In genomic region chr6:4774715-4775590, GRCh38 we compare ENCODE assay signal across 8 cellular contexts. TPM values are rescaled to one million over a fixed set of nuclear protein-coding genes. Genes with fewer than 3 reads are reported as not detected.
DNase-seq lines count a peak whose midpoint lies in the region; ATAC-seq and TF ChIP-seq lines count a peak whose summit lies in the region.

No MANE protein-coding gene starts in this region.

- ATAC-seq in activated CD4-positive, alpha-beta T cell treated with anti-CD3 and anti-CD28 coated beads for 36 hours = no peak
- peak; percentile 1 for ATAC-seq in central memory CD8-positive, alpha-beta T cell (replicated peaks; ENCODE audit: extremely low read depth, poor library complexity, severe bottlenecking)
- ATAC-seq in stimulated activated effector memory CD8-positive, alpha-beta T cell treated with anti-CD3 and anti-CD28 coated beads, Interleukin-12 subunit alpha, Interleukin-12 subunit beta, amount 100 ng/mL, for 72 hours = no peak
- ATAC-seq in GM18511 (IDR thresholded peaks at IDR 0.05; ENCODE audit: unreplicated experiment) = no peak

- peak overlapping the region; percentile 37 for H3K27ac Mint-ChIP-seq in activated CD4-positive, alpha-beta T cell treated with anti-CD3 and anti-CD28 coated beads for 36 hours
- peak overlapping the region; percentile 92 for H3K27ac Mint-ChIP-seq in central memory CD8-positive, alpha-beta T cell (ENCODE audit: low read depth)
- H3K27ac Mint-ChIP-seq in stimulated activated effector memory CD8-positive, alpha-beta T cell treated with anti-CD3 and anti-CD28 coated beads, Interleukin-12 subunit alpha, Interleukin-12 subunit beta, amount 100 ng/mL, for 72 hours = peak overlapping the region; percentile 95

- H3K27me3 ChIP-seq in SU-DHL-6 (ENCODE audit: low read length) (peaks cover 5% of the 10 kb centered on the region; the same call in 1 of the 2 replicates), layer of hippocampus (ENCODE audit: control insufficient read depth, insufficient read depth, low read length) (no peaks in the 10 kb centered on the region)

- H3K4me2 ChIP-seq in SU-DHL-6 (ENCODE audit: low read depth, low read length, poor library complexity, severe bottlenecking) = peak overlapping the region; percentile 32

- TF ChIP-seq CTCF in SU-DHL-6 (IDR thresholded peaks at IDR 0.05; ENCODE audit: insufficient read depth, low read length, poor library complexity, severe bottlenecking) = no peak

- H3K9ac ChIP-seq in SU-DHL-6 (ENCODE audit: low read length) = no peak overlapping the region

- intact Hi-C loops in activated CD4-positive, alpha-beta T cell treated with anti-CD3 and anti-CD28 coated beads for 36 hours (cut with DNase I, micrococcal nuclease) = loop anchor here (2.0 to 5.0 kb wide), 6 partner anchors 128 to 1708 kb away; partner anchors contain the start of genes ECI2 (in 1 of the 2), RIPK1 (in 1 of the 2) and RPP40 (in 1 of the 2)

- peaks cover 9% of the 10 kb centered on the region; the same call in 1 of the 2 replicates for H3K9me3 ChIP-seq in SU-DHL-6 (ENCODE audit: insufficient read depth, low read length)

- peaks cover 27% of the 10 kb centered on the region for H4K20me1 ChIP-seq in SU-DHL-6 (ENCODE audit: low read depth, low read length)

- DNase-seq in activated CD4-positive, alpha-beta T cell treated with anti-CD3 and anti-CD28 coated beads for 36 hours = no peak
- DNase-seq in activated CD4-positive, alpha-beta T cell treated with anti-CD3 and anti-CD28 coated beads, Interleukin-2, amount 50 U/mL, for 4 hours = no peak
- peak in 1 of 2 donors; percentile 21 for DNase-seq in central memory CD8-positive, alpha-beta T cell (ENCODE audit: low spot score in 2 of 2)
- DNase-seq in stimulated activated effector memory CD8-positive, alpha-beta T cell treated with anti-CD3 and anti-CD28 coated beads, Interleukin-12 subunit alpha, Interleukin-12 subunit beta, amount 100 ng/mL, for 72 hours (ENCODE audit: low spot score in 2 of 2) = no peak
- no peak for DNase-seq in HuH-7 (ENCODE audit: low spot score)

- peaks cover 46% of the 10 kb centered on the region for H3K4me1 Mint-ChIP-seq in activated CD4-positive, alpha-beta T cell treated with anti-CD3 and anti-CD28 coated beads for 36 hours
- peaks cover 37% of the 10 kb centered on the region for H3K4me1 Mint-ChIP-seq in central memory CD8-positive, alpha-beta T cell
- peaks cover 35% of the 10 kb centered on the region for H3K4me1 Mint-ChIP-seq in stimulated activated effector memory CD8-positive, alpha-beta T cell treated with anti-CD3 and anti-CD28 coated beads, Interleukin-12 subunit alpha, Interleukin-12 subunit beta, amount 100 ng/mL, for 72 hours

- peak overlapping the region; percentile 71 for H3K4me3 Mint-ChIP-seq in activated CD4-positive, alpha-beta T cell treated with anti-CD3 and anti-CD28 coated beads for 36 hours
- H3K4me3 Mint-ChIP-seq in central memory CD8-positive, alpha-beta T cell = peak overlapping the region; percentile 91
- peak overlapping the region; percentile 95 for H3K4me3 Mint-ChIP-seq in stimulated activated effector memory CD8-positive, alpha-beta T cell treated with anti-CD3 and anti-CD28 coated beads, Interleukin-12 subunit alpha, Interleukin-12 subunit beta, amount 100 ng/mL, for 72 hours

- H3K9me3 Mint-ChIP-seq in activated CD4-positive, alpha-beta T cell treated with anti-CD3 and anti-CD28 coated beads for 36 hours (ENCODE audit: low read depth) = peaks cover 19% of the 10 kb centered on the region
- no peaks in the 10 kb centered on the region for H3K9me3 Mint-ChIP-seq in central memory CD8-positive, alpha-beta T cell
- peaks cover 2% of the 10 kb centered on the region for H3K9me3 Mint-ChIP-seq in stimulated activated effector memory CD8-positive, alpha-beta T cell treated with anti-CD3 and anti-CD28 coated beads, Interleukin-12 subunit alpha, Interleukin-12 subunit beta, amount 100 ng/mL, for 72 hours

- H2AFZ ChIP-seq in SU-DHL-6 (ENCODE audit: low read depth, low read length, severe bottlenecking) = no peak overlapping the region

- no peaks in the 10 kb centered on the region for H3K9me2 ChIP-seq in SU-DHL-6 (replicated peaks; ENCODE audit: insufficient read depth, low read length)

- CTCF ChIA-PET in activated CD4-positive, alpha-beta T cell treated with anti-CD3 and anti-CD28 coated beads for 36 hours (lab: Charles Lee) = interaction anchor here (0.6 kb wide), 1 partner anchor 754 kb away, joined by 3 read pairs; a partner anchor contains a TSS

- H3K27me3 Mint-ChIP-seq in activated CD4-positive, alpha-beta T cell treated with anti-CD3 and anti-CD28 coated beads for 36 hours = peaks cover 11% of the 10 kb centered on the region
- H3K27me3 Mint-ChIP-seq in central memory CD8-positive, alpha-beta T cell = no peaks in the 10 kb centered on the region

- peaks cover 9% of the 10 kb centered on the region; the same call in 1 of the 2 replicates for H3K36me3 ChIP-seq in SU-DHL-6 (ENCODE audit: low read length)

- POLR2A ChIA-PET in activated CD4-positive, alpha-beta T cell treated with anti-CD3 and anti-CD28 coated beads for 36 hours (lab: Charles Lee) = interaction anchor here (1.4 kb wide), 1 partner anchor 15 kb away, joined by 4 read pairs; no protein-coding TSS in a partner anchor

- peaks cover 27% of the 10 kb centered on the region for H3K79me2 ChIP-seq in SU-DHL-6 (ENCODE audit: insufficient read depth, low read length)

- peaks cover 15% of the 10 kb centered on the region for H3K36me3 Mint-ChIP-seq in activated CD4-positive, alpha-beta T cell treated with anti-CD3 and anti-CD28 coated beads for 36 hours (ENCODE audit: low read depth)
- H3K36me3 Mint-ChIP-seq in central memory CD8-positive, alpha-beta T cell (ENCODE audit: insufficient read depth) = peaks cover 15% of the 10 kb centered on the region
- peaks cover 10% of the 10 kb centered on the region for H3K36me3 Mint-ChIP-seq in stimulated activated effector memory CD8-positive, alpha-beta T cell treated with anti-CD3 and anti-CD28 coated beads, Interleukin-12 subunit alpha, Interleukin-12 subunit beta, amount 100 ng/mL, for 72 hours

- H3F3A ChIP-seq in SU-DHL-6 (ENCODE audit: insufficient read depth) = peaks cover 9% of the 10 kb centered on the region

- no peak overlapping the region for H3K4me3 ChIP-seq in SU-DHL-6 (ENCODE audit: insufficient read depth, low read length, poor library complexity, severe bottlenecking)

- H3K27ac ChIP-seq in SU-DHL-6 (ENCODE audit: low read depth, low read length) = no peak overlapping the region
- peak overlapping the region; percentile 62 for H3K27ac ChIP-seq in layer of hippocampus (ENCODE audit: low read depth, low read length)

RNA-seq across cellular contexts. Expression of gene CDYL, which starts 1.3 kb away (rescaled TPM):
- 10 to 100 TPM; 22.1 to 33.7 TPM for total RNA-seq in activated CD4-positive, alpha-beta T cell treated with anti-CD3 and anti-CD28 coated beads for 36 hours

Comparison
In these comparisons a context has a peak if more than half of its experiments do, and no peak if none do; other contexts are left out.
1. H3K27ac Mint-ChIP-seq: peak in every context shown above with its lines; median percentile 95 in stimulated activated effector memory CD8-positive, alpha-beta T cell treated with anti-CD3 and anti-CD28 coated beads, Interleukin-12 subunit alpha, Interleukin-12 subunit beta, amount 100 ng/mL, for 72 hours; 92 in central memory CD8-positive, alpha-beta T cell; 37 in activated CD4-positive, alpha-beta T cell treated with anti-CD3 and anti-CD28 coated beads for 36 hours.